Comparison of ENCODE assay signal across 8 cellular contexts in genomic region chr15:81292516-81293001, GRCh38. TPM values are rescaled to one million over a fixed set of nuclear protein-coding genes. Genes with fewer than 3 reads are reported as not detected.
DNase-seq lines count a peak whose midpoint lies in the region; ATAC-seq, FAIRE-seq and TF ChIP-seq lines count a peak whose summit lies in the region.

No MANE protein-coding gene starts in this region.

- no peak overlapping the region for H3K27ac ChIP-seq in kidney (ENCODE audit: low read depth in 2 of 2, low read length in 2 of 2)

- H3K4me3 ChIP-seq in kidney (ENCODE audit: low read length in 2 of 2), result no peak overlapping the region
- no peak overlapping the region for H3K4me3 ChIP-seq in Caco-2 (ENCODE audit: low read depth, low read length)

- FAIRE-seq in kidney (lab: Jason Lieb, UNC), result no peak

- DNase-seq in activated CD4-positive, alpha-beta T cell treated with anti-CD3 and anti-CD28 coated beads, Interleukin-2, amount 10 ng/mL, durations not matched to agents 7 days and 5 days, result no peak
- peak; percentile 51 for DNase-seq in stimulated activated CD4-positive, alpha-beta T cell treated with anti-CD3 and anti-CD28 coated beads, Interleukin-1b, Interleukin-23, amount 100 ng/mL, for 48 hours
- DNase-seq in kidney (no peak), NCI-H1417 treated with DMSO at 0.1 percent for 48 hours (lab: John Stamatoyannopoulos, UW) (no peak), chondrocyte (ENCODE audit: low spot score) (no peak), Caco-2 (no peak)

- POLR2A ChIA-PET in activated CD4-positive, alpha-beta T cell treated with anti-CD3 and anti-CD28 coated beads, Interleukin-2, amount 10 ng/mL, durations not matched to agents 7 days and 5 days (lab: Charles Lee), result no interaction called here
- POLR2A ChIA-PET in Caco-2 (lab: Charles Lee), result no interaction called here

- no peaks in the 10 kb centered on the region for H3K9me3 ChIP-seq in kidney (ENCODE audit: control insufficient read depth in 1 of 2, low read length in 2 of 2)
- no peaks in the 10 kb centered on the region for H3K9me3 ChIP-seq in Caco-2

- peak overlapping the region; percentile 97 for H3K27ac Mint-ChIP-seq in activated CD4-positive, alpha-beta T cell treated with anti-CD3 and anti-CD28 coated beads, Interleukin-2, amount 10 ng/mL, durations not matched to agents 7 days and 5 days
- H3K27ac Mint-ChIP-seq in chondrocyte (ENCODE audit: unreplicated experiment), result no peak overlapping the region
- H3K27ac Mint-ChIP-seq in Caco-2 (ENCODE audit: unreplicated experiment), result no peak overlapping the region

- no peaks in the 10 kb centered on the region; the same call in 1 of the 2 replicates for H3K27me3 ChIP-seq in Caco-2 (replicated peaks; ENCODE audit: control insufficient read depth, insufficient read depth, low read length)

- peak overlapping the region; percentile 98 for H3K4me3 Mint-ChIP-seq in activated CD4-positive, alpha-beta T cell treated with anti-CD3 and anti-CD28 coated beads, Interleukin-2, amount 10 ng/mL, durations not matched to agents 7 days and 5 days
- H3K4me3 Mint-ChIP-seq in chondrocyte (ENCODE audit: unreplicated experiment), result no peak overlapping the region
- H3K4me3 Mint-ChIP-seq in Caco-2 (ENCODE audit: unreplicated experiment), result no peak overlapping the region

- peaks cover 78% of the 10 kb centered on the region for H3K4me1 Mint-ChIP-seq in activated CD4-positive, alpha-beta T cell treated with anti-CD3 and anti-CD28 coated beads, Interleukin-2, amount 10 ng/mL, durations not matched to agents 7 days and 5 days
- H3K4me1 Mint-ChIP-seq in chondrocyte (ENCODE audit: low read depth), result peaks cover 12% of the 10 kb centered on the region
- no peaks in the 10 kb centered on the region for H3K4me1 Mint-ChIP-seq in Caco-2 (ENCODE audit: low read depth, unreplicated experiment)

- no peak for TF ChIP-seq CTCF in kidney (IDR thresholded peaks at IDR 0.05; ENCODE audit: borderline replicate concordance, extremely low read depth, insufficient read depth)
- no peak for TF ChIP-seq CTCF in chondrocyte (IDR thresholded peaks at IDR 0.05)
- TF ChIP-seq CTCF in Caco-2 (IDR thresholded peaks at IDR 0.05; ENCODE audit: insufficient read depth in 1 of 2, low read depth in 1 of 2, low read length in 1 of 2, severe bottlenecking in 1 of 2, unreplicated experiment in 1 of 2), result no peak

- H3K36me3 ChIP-seq in kidney (ENCODE audit: control insufficient read depth in 1 of 2, insufficient read depth in 2 of 2, low read length in 2 of 2), result no peaks in the 10 kb centered on the region
- H3K36me3 ChIP-seq in Caco-2 (ENCODE audit: control insufficient read depth, insufficient read depth, low read length), result no peaks in the 10 kb centered on the region

- no TSS peak for BruUV-seq in Caco-2 (replicated peaks; lab: Mats Ljungman, UMichigan)

- peaks cover 31% of the 10 kb centered on the region for H3K36me3 Mint-ChIP-seq in activated CD4-positive, alpha-beta T cell treated with anti-CD3 and anti-CD28 coated beads, Interleukin-2, amount 10 ng/mL, durations not matched to agents 7 days and 5 days (ENCODE audit: low read depth)
- H3K36me3 Mint-ChIP-seq in chondrocyte (ENCODE audit: low read depth) (peaks cover 4% of the 10 kb centered on the region), Caco-2 (ENCODE audit: insufficient read depth, unreplicated experiment) (no peaks in the 10 kb centered on the region)

- H3K9me3 Mint-ChIP-seq in activated CD4-positive, alpha-beta T cell treated with anti-CD3 and anti-CD28 coated beads, Interleukin-2, amount 10 ng/mL, durations not matched to agents 7 days and 5 days, result peaks cover 4% of the 10 kb centered on the region
- H3K9me3 Mint-ChIP-seq in chondrocyte (ENCODE audit: low read depth) (no peaks in the 10 kb centered on the region), Caco-2 (ENCODE audit: unreplicated experiment) (no peaks in the 10 kb centered on the region)

- H3K9ac ChIP-seq in kidney (ENCODE audit: low read length in 2 of 2), result no peak overlapping the region

- H3K4me1 ChIP-seq in kidney (ENCODE audit: control insufficient read depth in 1 of 2, insufficient read depth in 1 of 2, low read depth in 1 of 2, low read length in 2 of 2) (peaks cover 0 to 14% of the 10 kb centered on the region in 2 donors), Caco-2 (no peaks in the 10 kb centered on the region)

- ATAC-seq in GM18868 (IDR thresholded peaks at IDR 0.05; ENCODE audit: unreplicated experiment), result peak; percentile 32
- ATAC-seq in HG02885 (IDR thresholded peaks at IDR 0.05; ENCODE audit: poor library complexity, unreplicated experiment), result peak; percentile 43

- intact Hi-C loops in kidney (cut with DNase I) (no loop called here), Caco-2 (cut with micrococcal nuclease; ENCODE audit: unreplicated experiment) (no loop called here)

- no peaks in the 10 kb centered on the region for H3K27me3 Mint-ChIP-seq in activated CD4-positive, alpha-beta T cell treated with anti-CD3 and anti-CD28 coated beads, Interleukin-2, amount 10 ng/mL, durations not matched to agents 7 days and 5 days
- peaks cover 11% of the 10 kb centered on the region for H3K27me3 Mint-ChIP-seq in chondrocyte (ENCODE audit: low read depth)
- peaks cover 13% of the 10 kb centered on the region for H3K27me3 Mint-ChIP-seq in Caco-2 (ENCODE audit: insufficient read depth, unreplicated experiment)

- CTCF ChIA-PET in activated CD4-positive, alpha-beta T cell treated with anti-CD3 and anti-CD28 coated beads, Interleukin-2, amount 10 ng/mL, durations not matched to agents 7 days and 5 days (lab: Charles Lee), result interaction anchor here (0.7 to 5.3 kb wide), 5 partner anchors 10 to 26 kb away, joined by 3 to 27 read pairs (median 16); no protein-coding TSS in a partner anchor
- CTCF ChIA-PET in Caco-2 (lab: Charles Lee), result no interaction called here

RNA-seq across cellular contexts. Expression of gene STARD5, which starts 31.4 kb away (rescaled TPM):
- 1 to 10 TPM; 5.4 to 5.7 TPM for total RNA-seq in activated CD4-positive, alpha-beta T cell treated with anti-CD3 and anti-CD28 coated beads, Interleukin-2, amount 10 ng/mL, durations not matched to agents 7 days and 5 days
- total RNA-seq in kidney (4.1 TPM), chondrocyte (2.6 to 5.3 TPM (median 5.0 TPM) in 3 replicates), Caco-2 (2022) (1.0 and 1.3 TPM in 2 replicates)
- 3.2 TPM for polyA plus RNA-seq in kidney (ENCODE audit: insufficient read depth, low read depth, low replicate concordance)
